ENCODE assay signal across 18 cellular contexts in genomic region chr1:12565966-12566352, GRCh38. TPM values are rescaled to one million over a fixed set of nuclear protein-coding genes. Genes with fewer than 3 reads are reported as not detected.
A peak's percentile ranks its signal among the peaks of the same experiment; 100 is the strongest.
DNase-seq lines count a peak whose midpoint lies in the region; ATAC-seq and TF ChIP-seq lines count a peak whose summit lies in the region.
"Had no signal": no experiment of that assay in that cellular context is flagged by ENCODE, and none has a peak within 500 bp of the region (broad histone marks: within the 10 kb centered on the region; RNA-seq: fewer than 3 reads in every experiment).

No MANE protein-coding gene starts in this region.

- H3K27ac Mint-ChIP-seq in natural killer cell: peak overlapping the region; percentile 53 to 79
- peak overlapping the region in 1 of 2 donors; percentile 79 for H3K27ac Mint-ChIP-seq in natural killer cell treated with Interleukin-12 subunit alpha and Interleukin-12 subunit beta and Interleukin-15 and Interleukin-18, amount 100 ng/mL, for 72 hours

- H3K27me3 Mint-ChIP-seq in natural killer cell (ENCODE audit: low read depth in 2 of 2): no peaks in the 10 kb centered on the region
- H3K27me3 Mint-ChIP-seq in natural killer cell treated with Interleukin-12 subunit alpha and Interleukin-12 subunit beta and Interleukin-15 and Interleukin-18, amount 100 ng/mL, for 72 hours: no peaks in the 10 kb centered on the region
- H3K27me3 Mint-ChIP-seq: CD4-positive, alpha-beta T cell; naive thymus-derived CD8-positive, alpha-beta T cell had no signal

- no peaks in the 10 kb centered on the region for H3F3A ChIP-seq in MM.1S (ENCODE audit: insufficient read depth, low read length)

- peaks cover 28% of the 10 kb centered on the region for H3K36me3 Mint-ChIP-seq in natural killer cell
- H3K36me3 Mint-ChIP-seq in natural killer cell treated with Interleukin-12 subunit alpha and Interleukin-12 subunit beta and Interleukin-15 and Interleukin-18, amount 100 ng/mL, for 72 hours: peaks cover 33% of the 10 kb centered on the region

- H3K9me3 Mint-ChIP-seq in natural killer cell: peaks cover 9 to 12% of the 10 kb centered on the region in 2 donors
- peaks cover 16% of the 10 kb centered on the region for H3K9me3 Mint-ChIP-seq in natural killer cell treated with Interleukin-12 subunit alpha and Interleukin-12 subunit beta and Interleukin-15 and Interleukin-18, amount 100 ng/mL, for 72 hours

- no peak overlapping the region for H2AK5ac ChIP-seq in mesendoderm (ENCODE audit: low read length)

- H3K9me2 ChIP-seq in MM.1S (replicated peaks; ENCODE audit: insufficient read depth, low read length): no peaks in the 10 kb centered on the region

- no peak for TF ChIP-seq CTCF in natural killer cell (IDR thresholded peaks at IDR 0.05)
- no peak for TF ChIP-seq CTCF in upper lobe of right lung (IDR thresholded peaks at IDR 0.05)
- no peak for TF ChIP-seq CTCF in MM.1S (IDR thresholded peaks at IDR 0.05; ENCODE audit: low read length)

- H4K8ac ChIP-seq in mesendoderm (ENCODE audit: low read depth, low read length): no peak overlapping the region

- no peak for DNase-seq in natural killer cell
- no peak for DNase-seq in natural killer cell treated with Interleukin-12 subunit alpha and Interleukin-12 subunit beta and Interleukin-15 and Interleukin-18, amount 100 ng/mL, for 72 hours (ENCODE audit: low spot score)
- peak; percentile 41 for DNase-seq in amniotic epithelial cell (ENCODE audit: low read depth)
- peak; percentile 32 for DNase-seq in mesendoderm
- no peak for DNase-seq in upper lobe of right lung
- DNase-seq in HuH-7.5 (ENCODE audit: low spot score): no peak
- no peak for DNase-seq in MM.1S
- DNase-seq: activated CD4-positive, alpha-beta T cell treated with anti-CD3 and anti-CD28 coated beads for 48 hours; activated CD8-positive, alpha-beta memory T cell treated with anti-CD3 and anti-CD28 coated beads, Interleukin-2, amount 50 U/mL, for 48 hours; activated naive CD4-positive, alpha-beta T cell; body of pancreas; CD4-positive, alpha-beta T cell; naive thymus-derived CD8-positive, alpha-beta T cell; NCI-H146 had no signal

- H3K79me1 ChIP-seq in mesendoderm (ENCODE audit: low read length): no peaks in the 10 kb centered on the region

- no peak overlapping the region for H4K5ac ChIP-seq in mesendoderm (ENCODE audit: low read length)

- ATAC-seq in natural killer cell (peak in 1 of 3 donors; percentile 6), upper lobe of right lung (peak; percentile 58), GM21737 (IDR thresholded peaks at IDR 0.05; ENCODE audit: unreplicated experiment) (no peak)
- no peak for ATAC-seq in natural killer cell treated with Interleukin-12 subunit alpha and Interleukin-12 subunit beta and Interleukin-15 and Interleukin-18, amount 100 ng/mL, for 72 hours
- ATAC-seq: body of pancreas; naive thymus-derived CD8-positive, alpha-beta T cell had no signal

- H2AFZ ChIP-seq in MM.1S (ENCODE audit: low read length): no peak overlapping the region

- no peak overlapping the region for H3K4me3 ChIP-seq in mesendoderm (ENCODE audit: low read length)
- H3K4me3 ChIP-seq in upper lobe of right lung: no peak overlapping the region
- H3K4me3 ChIP-seq in MM.1S (ENCODE audit: low read length): no peak overlapping the region
- H3K4me3 ChIP-seq: body of pancreas had no signal

- H3K56ac ChIP-seq in mesendoderm (ENCODE audit: low read length): no peak overlapping the region

- no peak overlapping the region for H3K4me3 Mint-ChIP-seq in natural killer cell
- no peak overlapping the region for H3K4me3 Mint-ChIP-seq in natural killer cell treated with Interleukin-12 subunit alpha and Interleukin-12 subunit beta and Interleukin-15 and Interleukin-18, amount 100 ng/mL, for 72 hours
- H3K4me3 Mint-ChIP-seq: CD4-positive, alpha-beta T cell; naive thymus-derived CD8-positive, alpha-beta T cell had no signal

- no peak overlapping the region for H3K27ac ChIP-seq in mesendoderm (ENCODE audit: low read depth, low read length)
- H3K27ac ChIP-seq in upper lobe of right lung: no peak overlapping the region
- no peak overlapping the region for H3K27ac ChIP-seq in MM.1S (ENCODE audit: low read length)
- H3K27ac ChIP-seq: epithelial cell of prostate had no signal

- H2BK5ac ChIP-seq in mesendoderm (ENCODE audit: low read length): no peak overlapping the region

- H3K9ac ChIP-seq in mesendoderm (ENCODE audit: low read length): no peak overlapping the region
- H3K9ac ChIP-seq in MM.1S (ENCODE audit: low read length): no peak overlapping the region

- intact Hi-C loops in natural killer cell (cut with micrococcal nuclease): no loop called here
- intact Hi-C loops in upper lobe of right lung (cut with DNase I): no loop called here

- no peak overlapping the region for H3K4ac ChIP-seq in mesendoderm (ENCODE audit: low read depth, low read length)

- no CpG with 5 or more reads among the region's 7 CpGs for WGBS in mesendoderm (ENCODE audit: extremely low coverage, insufficient coverage, low lambda C conversion rate)

- H3K23ac ChIP-seq in mesendoderm (ENCODE audit: low read length): no peak overlapping the region

- H3K4me2 ChIP-seq in mesendoderm (ENCODE audit: low read length) (no peak overlapping the region), MM.1S (ENCODE audit: low read depth, low read length) (no peak overlapping the region)

- H3K4me1 ChIP-seq in mesendoderm (ENCODE audit: control insufficient read depth, low read depth, low read length): no peaks in the 10 kb centered on the region
- peaks cover 7% of the 10 kb centered on the region for H3K4me1 ChIP-seq in upper lobe of right lung
- H3K4me1 ChIP-seq in MM.1S (ENCODE audit: low read length): no peaks in the 10 kb centered on the region

- H3K27me3 ChIP-seq in mesendoderm (ENCODE audit: insufficient read depth, low read length, poor library complexity) (no peaks in the 10 kb centered on the region), upper lobe of right lung (no peaks in the 10 kb centered on the region), MM.1S (replicated peaks; ENCODE audit: insufficient read depth, low read length) (no peaks in the 10 kb centered on the region)
- H3K27me3 ChIP-seq: body of pancreas had no signal

- peaks cover 4 to 13% of the 10 kb centered on the region in 2 donors for H3K4me1 Mint-ChIP-seq in natural killer cell
- H3K4me1 Mint-ChIP-seq in natural killer cell treated with Interleukin-12 subunit alpha and Interleukin-12 subunit beta and Interleukin-15 and Interleukin-18, amount 100 ng/mL, for 72 hours (ENCODE audit: low read depth in 2 of 2): peaks cover 0 to 13% of the 10 kb centered on the region in 2 donors

- no peaks in the 10 kb centered on the region for H3K36me3 ChIP-seq in mesendoderm (ENCODE audit: control insufficient read depth, insufficient read depth, low read length)
- H3K36me3 ChIP-seq in upper lobe of right lung: peaks cover 25% of the 10 kb centered on the region
- H3K36me3 ChIP-seq in MM.1S (replicated peaks; ENCODE audit: insufficient read depth, low read length): no peaks in the 10 kb centered on the region

- H3K9me3 ChIP-seq in upper lobe of right lung: peaks cover 11% of the 10 kb centered on the region
- H3K9me3 ChIP-seq in MM.1S (replicated peaks; ENCODE audit: insufficient read depth, low read length): no peaks in the 10 kb centered on the region

- H2BK15ac ChIP-seq in mesendoderm (replicated peaks; ENCODE audit: low read depth): no peak overlapping the region

- H3K79me2 ChIP-seq in mesendoderm (ENCODE audit: control insufficient read depth, insufficient read depth, low read length) (no peaks in the 10 kb centered on the region), MM.1S (ENCODE audit: low read length) (no peaks in the 10 kb centered on the region)

- H4K20me1 ChIP-seq in MM.1S (ENCODE audit: insufficient read depth, low read length): no peaks in the 10 kb centered on the region

- H2BK120ac ChIP-seq in mesendoderm (ENCODE audit: low read depth, low read length): no peak overlapping the region

- no peak overlapping the region for H3K18ac ChIP-seq in mesendoderm (ENCODE audit: low read length)

RNA-seq across cellular contexts. Expression of gene DHRS3, which starts 52.1 kb away (rescaled TPM):
- 100 to 1,000 TPM; 106 to 175 (median 153) TPM for total RNA-seq in natural killer cell
- total RNA-seq in natural killer cell treated with Interleukin-12 subunit alpha and Interleukin-12 subunit beta and Interleukin-15 and Interleukin-18, amount 100 ng/mL, for 72 hours: 100 to 1,000 TPM in 1 of 2 donors, 10 to 100 TPM in 1; 96.6 to 178 TPM
- 2.5 TPM for polyA plus RNA-seq in mesendoderm (2013, experiment 1 of 2)
- 2.8 TPM for polyA plus RNA-seq in mesendoderm (2013, experiment 2 of 2)
- 106 TPM for total RNA-seq in upper lobe of right lung
- total RNA-seq: HT1080, OCI-LY7 had no signal

Comparison
In these comparisons a context has a peak if more than half of its experiments do, and no peak if none do; other contexts are left out.
1. DNase-seq: peak in amniotic epithelial cell (single experiment) and mesendoderm (single experiment); none in natural killer cell (single experiment), natural killer cell treated with Interleukin-12 subunit alpha and Interleukin-12 subunit beta and Interleukin-15 and Interleukin-18, amount 100 ng/mL, for 72 hours (single experiment), upper lobe of right lung (single experiment), HuH-7.5 (single experiment) and MM.1S (single experiment).